ENCODE assay signal across 13 cellular contexts in the genomic region with DNA sequence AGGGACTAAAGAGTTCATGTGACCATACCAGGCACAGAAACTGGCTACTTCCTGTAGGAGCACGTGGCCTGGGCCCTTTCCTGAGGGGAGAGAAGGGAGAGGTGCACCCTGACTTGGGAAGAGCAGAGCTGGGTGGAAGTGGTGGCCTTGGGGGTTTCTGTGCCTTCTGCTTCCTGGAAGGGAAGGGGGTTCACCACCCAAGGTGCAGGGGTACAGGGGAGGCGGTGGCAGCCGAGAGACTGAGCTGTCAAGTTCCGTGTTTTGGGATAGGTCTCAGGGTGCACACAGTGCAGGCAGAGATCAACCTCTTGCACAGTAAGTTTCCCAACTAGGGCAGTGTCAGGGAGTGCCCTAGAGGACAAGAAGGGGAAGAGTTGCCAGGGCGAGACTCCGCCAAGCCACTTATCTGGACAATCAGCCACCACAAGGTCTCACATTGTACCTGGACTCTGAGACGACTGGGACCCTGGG. TPM values are rescaled to one million over a fixed set of nuclear protein-coding genes. Genes with fewer than 3 reads are reported as not detected.
DNase-seq lines count a peak whose midpoint lies in the region; ATAC-seq lines count a peak whose summit lies in the region.
"Had no signal": no experiment of that assay in that cellular context is flagged by ENCODE, and none has a peak within 500 bp of the region (broad histone marks: within the 10 kb centered on the region; RNA-seq: fewer than 3 reads in every experiment).

No MANE protein-coding gene starts in this region.

- peaks cover 7% of the 10 kb centered on the region for H3K4me1 Mint-ChIP-seq in activated naive CD8-positive, alpha-beta T cell (ENCODE audit: low read depth)

- H3K9me3 Mint-ChIP-seq in activated naive CD8-positive, alpha-beta T cell (ENCODE audit: low read depth): no peaks in the 10 kb centered on the region

- H3K27ac Mint-ChIP-seq in activated naive CD8-positive, alpha-beta T cell: peak overlapping the region; percentile 76

- peaks cover 4% of the 10 kb centered on the region for H3K36me3 Mint-ChIP-seq in activated naive CD8-positive, alpha-beta T cell

- intact Hi-C loops in Right ventricle myocardium inferior (cut with DNase I) (no loop called here), cardiac septum (cut with DNase I) (no loop called here)

- H3K4me3 ChIP-seq in urinary bladder (ENCODE audit: low read depth, low read length): no peak overlapping the region
- H3K4me3 ChIP-seq: BLaER1 treated with 17β-estradiol and CSF1 and Interleukin-3, amounts not matched to agents 10 nM and 100 nM had no signal

- peak; percentile 51 for ATAC-seq in Right ventricle myocardium inferior
- no peak for ATAC-seq in GM18520 (IDR thresholded peaks at IDR 0.05; ENCODE audit: unreplicated experiment)

- H3K4me3 Mint-ChIP-seq in activated naive CD8-positive, alpha-beta T cell: no peak overlapping the region

- H3K27me3 Mint-ChIP-seq in activated naive CD8-positive, alpha-beta T cell: no peaks in the 10 kb centered on the region

- DNase-seq in Right ventricle myocardium inferior (ENCODE audit: missing footprints) (no peak), cardiac septum (ENCODE audit: low spot score) (no peak), medulla oblongata (ENCODE audit: extremely low spot score) (peak; percentile 22), NCI-H2081 (lab: John Stamatoyannopoulos, UW) (no peak)
- DNase-seq in stimulated activated CD4-positive, alpha-beta T cell treated with anti-CD3 and anti-CD28 coated beads, Interleukin-2, amount 100 ng/mL, for 48 hours: no peak
- DNase-seq: NCI-H187, occipital lobe, OCI-M1 had no signal

- no peaks in the 10 kb centered on the region for H3K4me1 ChIP-seq in urinary bladder (ENCODE audit: insufficient read depth)

- peaks cover 3% of the 10 kb centered on the region for H3K36me3 ChIP-seq in urinary bladder (ENCODE audit: insufficient read depth)

- H3K27ac ChIP-seq in urinary bladder (ENCODE audit: low read depth): peak overlapping the region; percentile 30
- H3K27ac ChIP-seq: BLaER1 treated with 17β-estradiol and CSF1 and Interleukin-3, amounts not matched to agents 10 nM and 100 nM; epithelial cell of prostate had no signal

- 65% methylated on average over 7 of the region's 7 CpGs for WGBS in urinary bladder

RNA-seq across cellular contexts. Expression of a gene that starts 10.1 kb away (rescaled TPM):
- total RNA-seq in Right ventricle myocardium inferior (25.7 TPM), cardiac septum (18.4 TPM), urinary bladder (9.4 TPM)
- 37.2 TPM for polyA plus RNA-seq in urinary bladder

RNA-seq across cellular contexts. Expression of a gene that starts 11.0 kb away (rescaled TPM):
- total RNA-seq in Right ventricle myocardium inferior (71.7 TPM), cardiac septum (70.3 TPM), urinary bladder (75.4 TPM)
- 97.6 TPM for polyA plus RNA-seq in urinary bladder

RNA-seq across cellular contexts. Expression of a gene that starts 14.7 kb away (rescaled TPM):
- total RNA-seq in Right ventricle myocardium inferior (41.8 TPM), cardiac septum (26.5 TPM), urinary bladder (27.8 TPM)
- 23.2 TPM for polyA plus RNA-seq in urinary bladder
